Comparison of ENCODE assay signal across 22 cellular contexts in the genomic region with DNA sequence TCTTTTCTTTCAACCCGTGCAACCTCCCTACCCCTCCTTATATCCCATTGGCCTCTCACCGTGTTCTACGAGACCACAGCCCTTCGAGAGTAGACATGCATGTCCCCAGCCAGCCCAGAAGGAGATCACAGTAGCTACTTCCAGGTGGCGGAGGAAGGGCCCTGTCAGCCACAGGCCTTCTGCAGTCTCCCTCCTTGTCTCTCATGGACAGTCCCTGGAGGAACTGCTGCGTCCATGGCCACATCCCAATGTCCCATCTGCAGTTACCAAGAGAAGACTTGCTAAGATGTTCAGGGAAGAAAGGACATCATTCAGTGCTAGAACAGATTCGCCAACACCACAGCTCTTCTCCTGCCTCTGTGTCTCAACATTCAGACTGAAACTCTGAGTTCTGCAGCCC.
DNase-seq lines count a peak whose midpoint lies in the region; FAIRE-seq and TF ChIP-seq lines count a peak whose summit lies in the region.
"Had no signal": no experiment of that assay in that cellular context is flagged by ENCODE, and none has a peak within 500 bp of the region (broad histone marks: within the 10 kb centered on the region; RNA-seq: fewer than 3 reads in every experiment).

No MANE protein-coding gene starts in this region.

- no peak for TF ChIP-seq EP300 in H1 (IDR thresholded peaks at IDR 0.05; ENCODE audit: borderline replicate concordance in 1 of 2, low read depth in 2 of 2, low read length in 2 of 2)

- CTCF ChIA-PET in PC-9 (lab: Charles Lee) (no interaction called here), H1 (lab: Charles Lee; ENCODE audit: partially characterized antibody) (interaction anchor here (1.5 to 2.4 kb wide), 2 partner anchors 10 to 55 kb away, joined by 5 to 6 read pairs; no protein-coding TSS in a partner anchor)

- no peak overlapping the region for H3K9ac ChIP-seq in H1 (replicated peaks in 1 of 4; ENCODE audit: extremely low read depth in 1 of 4, low read depth in 3 of 4, low read length in 3 of 4)
- H3K9ac ChIP-seq in neuronal stem cell (ENCODE audit: low read depth, low read length, poor library complexity) = no peak overlapping the region
- no peak overlapping the region for H3K9ac ChIP-seq in smooth muscle cell (ENCODE audit: low read depth)

- intact Hi-C loops in PC-9 (cut with micrococcal nuclease; ENCODE audit: unreplicated experiment) (loop anchor here (5.0 kb wide), 1 partner anchor 41 kb away; no protein-coding TSS in a partner anchor), testis (cut with DNase I; ENCODE audit: low total_unique reads) (no loop called here)

- H3K9me3 ChIP-seq in PC-9 (ENCODE audit: insufficient read depth, low read depth) (no peaks in the 10 kb centered on the region), H1 (ENCODE audit: insufficient read depth in 2 of 2, low read depth in 1 of 2, low read length in 1 of 2) (no peaks in the 10 kb centered on the region), neuronal stem cell (replicated peaks in 1 of 2; ENCODE audit: control insufficient read depth in 2 of 2, insufficient read depth in 1 of 2, low read depth in 1 of 2, low read length in 2 of 2) (no peaks in the 10 kb centered on the region), testis (no peaks in the 10 kb centered on the region), smooth muscle cell (replicated peaks; ENCODE audit: low read depth) (no peaks in the 10 kb centered on the region)
- H3K9me3 ChIP-seq: BE2C had no signal

- no peak overlapping the region for H2BK12ac ChIP-seq in H1 (ENCODE audit: low read depth, low read length)
- peak overlapping the region; percentile 14 for H2BK12ac ChIP-seq in neuronal stem cell (ENCODE audit: low read length)

- no peak for TF ChIP-seq POLR2A in H1 (IDR thresholded peaks at IDR 0.05; ENCODE audit: control extremely low read depth in 1 of 2, low read depth in 2 of 2, low read length in 2 of 2)
- no peak for TF ChIP-seq POLR2A in testis (IDR thresholded peaks at IDR 0.05)

- H4K8ac ChIP-seq in H1 (ENCODE audit: extremely low read depth, insufficient read depth, low read length) (no peak overlapping the region; the same call in 1 of the 2 replicates), neuronal stem cell (ENCODE audit: low read depth, low read length) (no peak overlapping the region)

- H3K27ac ChIP-seq in PC-9 = peak overlapping the region; percentile 62
- no peak overlapping the region for H3K27ac ChIP-seq in H1 (ENCODE audit: low read depth, low read length)
- no peak overlapping the region for H3K27ac ChIP-seq in neuronal stem cell (replicated peaks; ENCODE audit: low read length)
- peak overlapping the region; percentile 39 to 66 for H3K27ac ChIP-seq in testis
- H3K27ac ChIP-seq in smooth muscle cell (ENCODE audit: low read depth) = no peak overlapping the region

- H3K27me3 ChIP-seq in PC-9 (ENCODE audit: insufficient read depth, low read depth) (no peaks in the 10 kb centered on the region), H1 (replicated peaks in 1 of 4; ENCODE audit: control insufficient read depth in 3 of 4, extremely low read depth in 1 of 4, insufficient read depth in 3 of 4, low read length in 3 of 4) (no peaks in the 10 kb centered on the region), neuronal stem cell (ENCODE audit: control insufficient read depth in 3 of 3, insufficient read depth in 3 of 3, low read depth in 1 of 3, low read length in 3 of 3) (no peaks in the 10 kb centered on the region), testis (no peaks in the 10 kb centered on the region), smooth muscle cell (ENCODE audit: low read depth) (no peaks in the 10 kb centered on the region)
- H3K27me3 ChIP-seq: BE2C had no signal

- no peaks in the 10 kb centered on the region for H3K79me2 ChIP-seq in PC-9 (ENCODE audit: low read depth)
- no peaks in the 10 kb centered on the region for H3K79me2 ChIP-seq in H1 (ENCODE audit: control insufficient read depth in 1 of 2, insufficient read depth in 2 of 2, low read length in 2 of 2)
- no peaks in the 10 kb centered on the region for H3K79me2 ChIP-seq in smooth muscle cell (ENCODE audit: low read depth)

- peaks cover 4% of the 10 kb centered on the region; the same call in 1 of the 2 replicates for H3K23me2 ChIP-seq in H1 (ENCODE audit: low read depth, low read length)

- no peak for DNase-seq in PC-9
- no peak for DNase-seq in H1 (ENCODE audit: low read depth in 1 of 2, low spot score in 2 of 2)
- DNase-seq in neuronal stem cell (ENCODE audit: low spot score) = no peak
- DNase-seq in testis = no peak
- no peak for DNase-seq in urothelium cell line (ENCODE audit: low spot score)
- no peak for DNase-seq in mesenteric fat pad (ENCODE audit: low spot score)
- DNase-seq in smooth muscle cell (lab: John Stamatoyannopoulos, UW; ENCODE audit: unreplicated experiment) = no peak
- no peak for DNase-seq in middle frontal gyrus (ENCODE audit: extremely low spot score, low spot score)
- DNase-seq: BE2C; CD4-positive, alpha-beta T cell; GOT3; KG1; NCI-H1105; NCI-H2029 treated with DMSO at 0.1 percent for 48 hours; NCI-H2171; NCI-H345; NCI-H524; NCI-H774; OCI-M1; Right ventricle myocardium superior had no signal

- H3K4ac ChIP-seq in H1 (replicated peaks; ENCODE audit: insufficient read length, low read depth, low read length) (no peak overlapping the region), neuronal stem cell (ENCODE audit: low read length) (no peak overlapping the region)

- H3K18ac ChIP-seq in H1 (ENCODE audit: extremely low read depth, low read length) = no peak overlapping the region
- peak overlapping the region; percentile 40 for H3K18ac ChIP-seq in neuronal stem cell (ENCODE audit: low read length)

- H2BK15ac ChIP-seq in H1 (ENCODE audit: low read length) = no peak overlapping the region
- peak overlapping the region; percentile 25 for H2BK15ac ChIP-seq in neuronal stem cell (ENCODE audit: low read length)

- WGBS in H1 (ENCODE audit: extremely low coverage in 1 of 2, insufficient coverage in 1 of 2, insufficient read length in 1 of 2, insufficient replicate concordance in 2 of 2, low coverage in 1 of 2, low lambda C conversion rate in 2 of 2, missing lambda C conversion rate in 1 of 2), 2 experiments = 94% methylated on average over 7 of the region's 7 CpGs; no CpG with 5 or more reads in 1 of the 2 experiments
- no CpG with 5 or more reads among the region's 7 CpGs for WGBS in neuronal stem cell (ENCODE audit: extremely low coverage in 2 of 2, insufficient read length in 2 of 2, insufficient replicate concordance in 1 of 2), 2 donors
- 86 to 91% methylated on average over 7 of the region's 7 CpGs for WGBS in testis, 2 donors
- 93% methylated on average over 7 of the region's 7 CpGs for WGBS in smooth muscle cell (ENCODE audit: low lambda C conversion rate)

- H3K14ac ChIP-seq in H1 (ENCODE audit: insufficient read length) (no peak overlapping the region), neuronal stem cell (ENCODE audit: low read length) (no peak overlapping the region)

- H4K5ac ChIP-seq in H1 (ENCODE audit: insufficient read length, low read depth, low read length) = no peak overlapping the region

- H2AFZ ChIP-seq in PC-9 = no peak overlapping the region
- H2AFZ ChIP-seq in H1 (ENCODE audit: low read length) = no peak overlapping the region
- peak overlapping the region; percentile 8 for H2AFZ ChIP-seq in neuronal stem cell (ENCODE audit: low read length)
- no peak overlapping the region for H2AFZ ChIP-seq in smooth muscle cell (ENCODE audit: low read depth)

- H2BK5ac ChIP-seq in H1 (ENCODE audit: low read depth, low read length) = no peak overlapping the region; the same call in 1 of the 2 replicates
- H2BK5ac ChIP-seq in neuronal stem cell (ENCODE audit: low read length) = no peak overlapping the region

- FAIRE-seq in H1 (lab: Jason Lieb, UNC) (no peak), urothelium cell line (lab: Jason Lieb, UNC) (no peak)
- FAIRE-seq: GM12892, HTR-8/SVneo had no signal

- H3K36me3 ChIP-seq in PC-9 (ENCODE audit: low read depth) (no peaks in the 10 kb centered on the region), H1 (ENCODE audit: control insufficient read depth in 2 of 4, insufficient read depth in 4 of 4, low read length in 3 of 4) (no peaks in the 10 kb centered on the region), neuronal stem cell (replicated peaks in 1 of 2; ENCODE audit: control insufficient read depth in 2 of 2, insufficient read depth in 2 of 2, low read length in 2 of 2) (no peaks in the 10 kb centered on the region), testis (ENCODE audit: low read depth, missing control alignments) (no peaks in the 10 kb centered on the region), smooth muscle cell (ENCODE audit: low read depth) (no peaks in the 10 kb centered on the region)
- H3K36me3 ChIP-seq: BE2C had no signal

- no peaks in the 10 kb centered on the region for H3K9me2 ChIP-seq in PC-9 (ENCODE audit: insufficient read depth)

- H4K20me1 ChIP-seq in PC-9 (ENCODE audit: insufficient read depth) (no peaks in the 10 kb centered on the region), H1 (replicated peaks in 1 of 2; ENCODE audit: control insufficient read depth in 1 of 2, insufficient read depth in 2 of 2, low read length in 2 of 2) (peaks cover 0 to 2% of the 10 kb centered on the region in 2 experiments), smooth muscle cell (ENCODE audit: low read depth) (no peaks in the 10 kb centered on the region)

- no peak for TF ChIP-seq RAD21 in H1 (IDR thresholded peaks at IDR 0.05 in 1 of 2, conservative IDR thresholded peaks at IDR 0.05 in 1 of 2; ENCODE audit: low read depth in 2 of 2, low read length in 2 of 2)

- POLR2A ChIA-PET in PC-9 (lab: Charles Lee; ENCODE audit: unreplicated experiment) (no interaction called here), H1 (lab: Charles Lee; ENCODE audit: partially characterized antibody) (no interaction called here)

- no peak overlapping the region for H2AK5ac ChIP-seq in H1 (ENCODE audit: low read depth, low read length)
- H2AK5ac ChIP-seq in neuronal stem cell (ENCODE audit: low read depth, low read length) = peak overlapping the region; percentile 60

- H3K79me1 ChIP-seq in H1 (ENCODE audit: low read depth, low read length) (no peaks in the 10 kb centered on the region), neuronal stem cell (ENCODE audit: low read depth, low read length) (no peaks in the 10 kb centered on the region)

- H2BK120ac ChIP-seq in H1 (replicated peaks; ENCODE audit: low read depth, low read length) (no peak overlapping the region), neuronal stem cell (ENCODE audit: low read depth, low read length) (no peak overlapping the region)

- H3K4me3 ChIP-seq in PC-9 (no peak overlapping the region), H1 (ENCODE audit: extremely low read depth in 1 of 4, insufficient read depth in 2 of 4, low read depth in 3 of 4, low read length in 4 of 4) (no peak overlapping the region), neuronal stem cell (ENCODE audit: low read length in 2 of 2) (no peak overlapping the region), testis (no peak overlapping the region), smooth muscle cell (no peak overlapping the region)

- peak overlapping the region; percentile 43 for H3K4me2 ChIP-seq in PC-9
- H3K4me2 ChIP-seq in H1 (ENCODE audit: insufficient read depth in 1 of 2, low read depth in 2 of 2, low read length in 2 of 2) = no peak overlapping the region
- H3K4me2 ChIP-seq in neuronal stem cell (ENCODE audit: insufficient read depth, low read length, poor library complexity, severe bottlenecking) = no peak overlapping the region
- no peak overlapping the region for H3K4me2 ChIP-seq in smooth muscle cell

- no peak for TF ChIP-seq CTCF in PC-9 (conservative IDR thresholded peaks at IDR 0.05)
- TF ChIP-seq CTCF in H1 (IDR thresholded peaks at IDR 0.05; ENCODE audit: control extremely low read depth in 1 of 3, insufficient read depth in 1 of 3, low read depth in 1 of 3, low read length in 3 of 3) = no peak
- no peak for TF ChIP-seq CTCF in testis (IDR thresholded peaks at IDR 0.05)
- TF ChIP-seq CTCF in smooth muscle cell (IDR thresholded peaks at IDR 0.05; ENCODE audit: borderline replicate concordance, insufficient read depth, poor library complexity, severe bottlenecking) = no peak

- no peak overlapping the region for H3K56ac ChIP-seq in H1 (replicated peaks; ENCODE audit: insufficient read length, low read depth, low read length)

- H3K23ac ChIP-seq in H1 (ENCODE audit: insufficient read length) (no peak overlapping the region), neuronal stem cell (ENCODE audit: low read depth, low read length, poor library complexity) (no peak overlapping the region)

- H2BK20ac ChIP-seq in H1 (ENCODE audit: low read length) = peak overlapping the region; percentile 61; the same call in 1 of the 2 replicates

- H3K4me1 ChIP-seq in PC-9 (replicated peaks; ENCODE audit: insufficient read depth) = peaks cover 51% of the 10 kb centered on the region
- peaks cover 0 to 7% (median 2%) of the 10 kb centered on the region in 4 experiments; a peak in 3 of 7 replicates for H3K4me1 ChIP-seq in H1 (replicated peaks in 1 of 4; ENCODE audit: control insufficient read depth in 3 of 4, insufficient read depth in 4 of 4, low read length in 3 of 4)
- H3K4me1 ChIP-seq in neuronal stem cell (ENCODE audit: control insufficient read depth in 2 of 2, insufficient read depth in 1 of 2, low read depth in 1 of 2, low read length in 2 of 2) = peaks cover 5 to 27% of the 10 kb centered on the region in 2 donors
- peaks cover 65% of the 10 kb centered on the region for H3K4me1 ChIP-seq in testis
- peaks cover 11% of the 10 kb centered on the region for H3K4me1 ChIP-seq in smooth muscle cell (ENCODE audit: low read depth)
- H3K4me1 ChIP-seq: BE2C had no signal

- no TSS peak for BruUV-seq in PC-9 (replicated peaks; lab: Mats Ljungman, UMichigan)

- H4K91ac ChIP-seq in H1 (replicated peaks; ENCODE audit: insufficient read length, low read length) (no peak overlapping the region), neuronal stem cell (ENCODE audit: low read depth, low read length, poor library complexity) (no peak overlapping the region)

- peaks cover 35% of the 10 kb centered on the region; the same call in 1 of the 2 replicates for H3F3A ChIP-seq in PC-9 (ENCODE audit: insufficient read depth, low read depth)
- H3F3A ChIP-seq in smooth muscle cell (ENCODE audit: low read depth) = peaks cover 5% of the 10 kb centered on the region

Comparison
In these comparisons a context has a peak if more than half of its experiments do, and no peak if none do; other contexts are left out.
1. H3K27ac ChIP-seq: peak in PC-9 (single experiment) and testis (2 of 2); none in H1 (single experiment), neuronal stem cell (single experiment) and smooth muscle cell (single experiment).